In the genomic region with DNA sequence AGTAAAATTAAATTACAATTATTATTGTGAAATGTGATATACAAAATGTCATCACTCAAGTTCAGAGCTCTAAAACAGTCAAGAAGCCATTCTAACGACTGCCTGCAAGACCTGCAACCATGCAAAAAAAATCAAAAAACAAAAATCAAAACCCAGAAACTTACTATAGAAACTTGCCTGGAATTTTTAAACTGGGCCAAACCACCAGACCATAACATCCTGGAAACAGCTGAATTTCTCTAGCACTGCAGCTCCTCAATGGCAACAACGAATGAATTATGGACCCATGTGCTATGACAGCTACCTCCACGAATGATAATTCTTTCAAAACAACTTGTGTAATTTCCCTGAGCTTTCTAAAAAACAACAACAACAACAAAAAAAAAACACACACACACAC, we compare ENCODE assay signal across 30 cellular contexts.
DNase-seq lines count a peak whose midpoint lies in the region; ATAC-seq, FAIRE-seq and TF ChIP-seq lines count a peak whose summit lies in the region.
"Had no signal": no experiment of that assay in that cellular context is flagged by ENCODE, and none has a peak within 500 bp of the region (broad histone marks: within the 10 kb centered on the region; RNA-seq: fewer than 3 reads in every experiment).

No MANE protein-coding gene starts in this region.

- no peaks in the 10 kb centered on the region for H3K27me3 Mint-ChIP-seq in Calu3 (ENCODE audit: unreplicated experiment)
- no peaks in the 10 kb centered on the region for H3K27me3 Mint-ChIP-seq in astrocyte (ENCODE audit: low read depth, unreplicated experiment)
- peaks cover 3 to 15% of the 10 kb centered on the region in 2 donors for H3K27me3 Mint-ChIP-seq in natural killer cell (ENCODE audit: low read depth in 2 of 2)
- H3K27me3 Mint-ChIP-seq: progenitor cell of endocrine pancreas had no signal

- H3K4me1 Mint-ChIP-seq in Calu3 (ENCODE audit: low read depth, unreplicated experiment) (no peaks in the 10 kb centered on the region), astrocyte (ENCODE audit: low read depth, unreplicated experiment) (no peaks in the 10 kb centered on the region), natural killer cell (no peaks in the 10 kb centered on the region)
- H3K4me1 Mint-ChIP-seq: activated B cell treated with CpG ODN at 0.5 μM for 24 hours, memory B cell, T-cell had no signal

- H3K9me3 Mint-ChIP-seq in Calu3 (ENCODE audit: low read depth, unreplicated experiment) (no peaks in the 10 kb centered on the region), astrocyte (ENCODE audit: unreplicated experiment) (no peaks in the 10 kb centered on the region), natural killer cell (no peaks in the 10 kb centered on the region)
- H3K9me3 Mint-ChIP-seq: activated B cell treated with CpG ODN at 0.5 μM for 24 hours; activated T-cell treated with anti-CD3 and anti-CD28 coated beads, Interleukin-2, amount 50 U/mL, for 72 hours; memory B cell; stimulated activated naive CD8-positive, alpha-beta T cell treated with anti-CD3 and anti-CD28 coated beads, Interleukin-15, Interleukin-2, amounts not matched to agents 100 ng/mL and 50 ng/mL, for 24 hours; T-cell had no signal

- peak; percentile 23 for FAIRE-seq in astrocyte (lab: Jason Lieb, UNC)
- FAIRE-seq: A549, RCC 7860 had no signal

- no peak for ATAC-seq in HG02678 (IDR thresholded peaks at IDR 0.05; ENCODE audit: unreplicated experiment)
- ATAC-seq in natural killer cell = no peak
- no peak for ATAC-seq in GM21576 (IDR thresholded peaks at IDR 0.05; ENCODE audit: unreplicated experiment)
- ATAC-seq: A549; activated T-cell treated with anti-CD3 and anti-CD28 coated beads, Interleukin-2, amount 50 U/mL, for 72 hours; left colon; T-cell had no signal

- BruUV-seq in Calu3 (replicated peaks; lab: Mats Ljungman, UMichigan) = no TSS peak

- H3K36me3 ChIP-seq in astrocyte (ENCODE audit: insufficient read depth, low read length) = no peaks in the 10 kb centered on the region
- H3K36me3 ChIP-seq: BE2C, SJCRH30, thoracic aorta, vagina had no signal

- H3K4me2 ChIP-seq in astrocyte (ENCODE audit: low read length) = no peak overlapping the region
- H3K4me2 ChIP-seq: A549 had no signal

- DNase-seq in Calu3 (no peak), astrocyte (ENCODE audit: low read depth) (peak; percentile 77), fibroblast of the aortic adventitia (ENCODE audit: low read depth) (peak; percentile 49), renal cortical epithelial cell (ENCODE audit: low read depth) (peak; percentile 71), natural killer cell (no peak)
- no peak for DNase-seq in stimulated activated CD4-positive, alpha-beta T cell treated with anti-CD3 and anti-CD28 coated beads, Interleukin-1b, Interleukin-23, amount 100 ng/mL, for 48 hours
- DNase-seq: activated B cell treated with CpG ODN at 0.5 μM for 24 hours; activated CD4-positive, alpha-beta T cell treated with anti-CD3 and anti-CD28 coated beads, Interleukin-2, amount 50 U/mL, for 1 hour; activated naive CD4-positive, alpha-beta T cell treated with Interleukin-2 at 50 U/mL for 16 hours; activated T-cell treated with anti-CD3 and anti-CD28 coated beads, Interleukin-2, amount 50 U/mL, for 72 hours; amygdala; BE2C; central memory CD4-positive, alpha-beta T cell; DMS53; HCEC 1CT; KG1; left colon; NCI-H1417 treated with DMSO at 0.1 percent for 48 hours; NCI-H748 treated with DMSO at 0.1 percent for 48 hours; SJCRH30; T-cell had no signal

- H3K27ac Mint-ChIP-seq in Calu3 (ENCODE audit: unreplicated experiment) (peak overlapping the region; percentile 6), astrocyte (ENCODE audit: unreplicated experiment) (no peak overlapping the region), natural killer cell (no peak overlapping the region)
- H3K27ac Mint-ChIP-seq: activated B cell treated with CpG ODN at 0.5 μM for 24 hours; activated T-cell treated with anti-CD3 and anti-CD28 coated beads, Interleukin-2, amount 50 U/mL, for 72 hours; memory B cell; progenitor cell of endocrine pancreas; stimulated activated naive CD8-positive, alpha-beta T cell treated with anti-CD3 and anti-CD28 coated beads, Interleukin-15, Interleukin-2, amounts not matched to agents 100 ng/mL and 50 ng/mL, for 24 hours; T-cell had no signal

- H3K27me3 ChIP-seq in astrocyte (ENCODE audit: insufficient read depth, low read length) = no peaks in the 10 kb centered on the region
- H3K27me3 ChIP-seq: BE2C, SJCRH30, vagina had no signal

- H3K36me3 Mint-ChIP-seq in Calu3 (ENCODE audit: insufficient read depth, unreplicated experiment) = no peaks in the 10 kb centered on the region
- H3K36me3 Mint-ChIP-seq in astrocyte (ENCODE audit: low read depth, unreplicated experiment) = no peaks in the 10 kb centered on the region
- H3K36me3 Mint-ChIP-seq in natural killer cell = no peaks in the 10 kb centered on the region
- H3K36me3 Mint-ChIP-seq: memory B cell, T-cell had no signal

- H3K9ac ChIP-seq in astrocyte (ENCODE audit: low read length) = no peak overlapping the region

- no peak for TF ChIP-seq CTCF in Calu3 (IDR thresholded peaks at IDR 0.05; ENCODE audit: unreplicated experiment)
- TF ChIP-seq CTCF in astrocyte (IDR thresholded peaks at IDR 0.05; ENCODE audit: insufficient read depth, low read depth, low read length) = no peak
- TF ChIP-seq CTCF in fibroblast of the aortic adventitia (IDR thresholded peaks at IDR 0.05; ENCODE audit: insufficient read depth, low read length) = no peak
- no peak for TF ChIP-seq CTCF in natural killer cell (IDR thresholded peaks at IDR 0.05)

- CTCF ChIA-PET in Calu3 (lab: Charles Lee) = interaction anchor here (0.6 to 0.7 kb wide), 2 partner anchors 10 to 561 kb away, joined by 3 to 4 read pairs; no protein-coding TSS in a partner anchor

- no peaks in the 10 kb centered on the region for H3K79me2 ChIP-seq in astrocyte (ENCODE audit: insufficient read depth, low read length)

- no peak overlapping the region for H3K27ac ChIP-seq in astrocyte (ENCODE audit: low read depth, low read length)
- H3K27ac ChIP-seq: A549, SJCRH30, thoracic aorta, vagina had no signal

- H3K9me3 ChIP-seq in astrocyte (ENCODE audit: insufficient read depth, low read depth, low read length) = no peaks in the 10 kb centered on the region
- H3K9me3 ChIP-seq: A549, BE2C, SJCRH30, thoracic aorta, vagina had no signal

- H3K4me3 ChIP-seq in astrocyte (ENCODE audit: insufficient read depth, low read depth, low read length) = no peak overlapping the region
- no peak overlapping the region for H3K4me3 ChIP-seq in fibroblast of the aortic adventitia (ENCODE audit: low read depth, low read length)
- H3K4me3 ChIP-seq: A549, SJCRH30, thoracic aorta, vagina had no signal

- H3K4me1 ChIP-seq in astrocyte (ENCODE audit: insufficient read depth, low read length) = no peaks in the 10 kb centered on the region
- H3K4me1 ChIP-seq: A549, BE2C, SJCRH30 had no signal

- intact Hi-C loops in Calu3 (cut with micrococcal nuclease; ENCODE audit: unreplicated experiment) (no loop called here), natural killer cell (cut with micrococcal nuclease) (no loop called here)

- H3K4me3 Mint-ChIP-seq in Calu3 (ENCODE audit: low read depth, unreplicated experiment) (no peak overlapping the region), astrocyte (ENCODE audit: unreplicated experiment) (no peak overlapping the region), natural killer cell (no peak overlapping the region)
- H3K4me3 Mint-ChIP-seq: activated B cell treated with CpG ODN at 0.5 μM for 24 hours; activated T-cell treated with anti-CD3 and anti-CD28 coated beads, Interleukin-2, amount 50 U/mL, for 72 hours; memory B cell; stimulated activated naive CD8-positive, alpha-beta T cell treated with anti-CD3 and anti-CD28 coated beads, Interleukin-15, Interleukin-2, amounts not matched to agents 100 ng/mL and 50 ng/mL, for 24 hours; T-cell had no signal

- no peaks in the 10 kb centered on the region for H4K20me1 ChIP-seq in astrocyte (ENCODE audit: insufficient read depth, low read length)

- H2AFZ ChIP-seq in astrocyte (ENCODE audit: low read depth, low read length) = no peak overlapping the region

Comparison
In these comparisons a context has a peak if more than half of its experiments do, and no peak if none do; other contexts are left out.
1. DNase-seq: peak in astrocyte (single experiment), fibroblast of the aortic adventitia (single experiment) and renal cortical epithelial cell (single experiment); none in Calu3 (single experiment), natural killer cell (single experiment) and stimulated activated CD4-positive, alpha-beta T cell treated with anti-CD3 and anti-CD28 coated beads, Interleukin-1b, Interleukin-23, amount 100 ng/mL, for 48 hours (single experiment).